ENCODE assay signal across 1 cellular context in the genomic region with DNA sequence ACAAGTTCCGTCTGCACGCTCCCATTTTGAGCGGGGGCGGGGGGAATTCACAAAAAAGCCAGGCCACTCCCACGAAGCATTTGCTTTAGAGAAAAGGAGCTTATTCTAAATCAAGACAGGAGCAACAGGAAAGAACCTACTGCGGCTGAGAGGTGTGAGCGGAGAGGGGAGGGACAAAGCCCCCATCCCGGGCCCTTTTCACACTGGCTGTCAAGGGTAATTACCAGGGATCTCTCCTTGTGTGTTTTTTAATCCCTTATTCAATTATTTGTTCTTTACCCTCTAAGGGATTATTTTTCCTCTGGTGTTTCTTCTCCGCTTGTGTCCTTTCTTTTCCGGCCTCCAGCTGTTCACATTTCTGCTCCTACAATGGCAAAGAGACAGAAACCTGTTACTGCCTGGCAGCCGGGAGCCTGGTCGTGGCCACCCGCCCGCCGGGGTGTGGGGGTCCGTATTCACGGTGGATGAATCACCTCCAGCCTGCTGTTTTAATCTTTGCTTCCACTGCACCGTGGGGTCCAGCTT.
TF ChIP-seq lines count a peak whose summit lies in the region.

No MANE protein-coding gene starts in this region.

TF ChIP-seq in WTC11, 78 proteins besides CTCF, POLR2A, EP300 and RAD21 (continued from another document):
- TF ChIP-seq, protein P1, sequence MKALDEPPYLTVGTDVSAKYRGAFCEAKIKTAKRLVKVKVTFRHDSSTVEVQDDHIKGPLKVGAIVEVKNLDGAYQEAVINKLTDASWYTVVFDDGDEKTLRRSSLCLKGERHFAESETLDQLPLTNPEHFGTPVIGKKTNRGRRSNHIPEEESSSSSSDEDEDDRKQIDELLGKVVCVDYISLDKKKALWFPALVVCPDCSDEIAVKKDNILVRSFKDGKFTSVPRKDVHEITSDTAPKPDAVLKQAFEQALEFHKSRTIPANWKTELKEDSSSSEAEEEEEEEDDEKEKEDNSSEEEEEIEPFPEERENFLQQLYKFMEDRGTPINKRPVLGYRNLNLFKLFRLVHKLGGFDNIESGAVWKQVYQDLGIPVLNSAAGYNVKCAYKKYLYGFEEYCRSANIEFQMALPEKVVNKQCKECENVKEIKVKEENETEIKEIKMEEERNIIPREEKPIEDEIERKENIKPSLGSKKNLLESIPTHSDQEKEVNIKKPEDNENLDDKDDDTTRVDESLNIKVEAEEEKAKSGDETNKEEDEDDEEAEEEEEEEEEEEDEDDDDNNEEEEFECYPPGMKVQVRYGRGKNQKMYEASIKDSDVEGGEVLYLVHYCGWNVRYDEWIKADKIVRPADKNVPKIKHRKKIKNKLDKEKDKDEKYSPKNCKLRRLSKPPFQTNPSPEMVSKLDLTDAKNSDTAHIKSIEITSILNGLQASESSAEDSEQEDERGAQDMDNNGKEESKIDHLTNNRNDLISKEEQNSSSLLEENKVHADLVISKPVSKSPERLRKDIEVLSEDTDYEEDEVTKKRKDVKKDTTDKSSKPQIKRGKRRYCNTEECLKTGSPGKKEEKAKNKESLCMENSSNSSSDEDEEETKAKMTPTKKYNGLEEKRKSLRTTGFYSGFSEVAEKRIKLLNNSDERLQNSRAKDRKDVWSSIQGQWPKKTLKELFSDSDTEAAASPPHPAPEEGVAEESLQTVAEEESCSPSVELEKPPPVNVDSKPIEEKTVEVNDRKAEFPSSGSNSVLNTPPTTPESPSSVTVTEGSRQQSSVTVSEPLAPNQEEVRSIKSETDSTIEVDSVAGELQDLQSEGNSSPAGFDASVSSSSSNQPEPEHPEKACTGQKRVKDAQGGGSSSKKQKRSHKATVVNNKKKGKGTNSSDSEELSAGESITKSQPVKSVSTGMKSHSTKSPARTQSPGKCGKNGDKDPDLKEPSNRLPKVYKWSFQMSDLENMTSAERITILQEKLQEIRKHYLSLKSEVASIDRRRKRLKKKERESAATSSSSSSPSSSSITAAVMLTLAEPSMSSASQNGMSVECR (CRISPR knock-in tag; IDR thresholded peaks at IDR 0.05; ENCODE audit: borderline replicate concordance), result no peak
- TF ChIP-seq, protein P2, sequence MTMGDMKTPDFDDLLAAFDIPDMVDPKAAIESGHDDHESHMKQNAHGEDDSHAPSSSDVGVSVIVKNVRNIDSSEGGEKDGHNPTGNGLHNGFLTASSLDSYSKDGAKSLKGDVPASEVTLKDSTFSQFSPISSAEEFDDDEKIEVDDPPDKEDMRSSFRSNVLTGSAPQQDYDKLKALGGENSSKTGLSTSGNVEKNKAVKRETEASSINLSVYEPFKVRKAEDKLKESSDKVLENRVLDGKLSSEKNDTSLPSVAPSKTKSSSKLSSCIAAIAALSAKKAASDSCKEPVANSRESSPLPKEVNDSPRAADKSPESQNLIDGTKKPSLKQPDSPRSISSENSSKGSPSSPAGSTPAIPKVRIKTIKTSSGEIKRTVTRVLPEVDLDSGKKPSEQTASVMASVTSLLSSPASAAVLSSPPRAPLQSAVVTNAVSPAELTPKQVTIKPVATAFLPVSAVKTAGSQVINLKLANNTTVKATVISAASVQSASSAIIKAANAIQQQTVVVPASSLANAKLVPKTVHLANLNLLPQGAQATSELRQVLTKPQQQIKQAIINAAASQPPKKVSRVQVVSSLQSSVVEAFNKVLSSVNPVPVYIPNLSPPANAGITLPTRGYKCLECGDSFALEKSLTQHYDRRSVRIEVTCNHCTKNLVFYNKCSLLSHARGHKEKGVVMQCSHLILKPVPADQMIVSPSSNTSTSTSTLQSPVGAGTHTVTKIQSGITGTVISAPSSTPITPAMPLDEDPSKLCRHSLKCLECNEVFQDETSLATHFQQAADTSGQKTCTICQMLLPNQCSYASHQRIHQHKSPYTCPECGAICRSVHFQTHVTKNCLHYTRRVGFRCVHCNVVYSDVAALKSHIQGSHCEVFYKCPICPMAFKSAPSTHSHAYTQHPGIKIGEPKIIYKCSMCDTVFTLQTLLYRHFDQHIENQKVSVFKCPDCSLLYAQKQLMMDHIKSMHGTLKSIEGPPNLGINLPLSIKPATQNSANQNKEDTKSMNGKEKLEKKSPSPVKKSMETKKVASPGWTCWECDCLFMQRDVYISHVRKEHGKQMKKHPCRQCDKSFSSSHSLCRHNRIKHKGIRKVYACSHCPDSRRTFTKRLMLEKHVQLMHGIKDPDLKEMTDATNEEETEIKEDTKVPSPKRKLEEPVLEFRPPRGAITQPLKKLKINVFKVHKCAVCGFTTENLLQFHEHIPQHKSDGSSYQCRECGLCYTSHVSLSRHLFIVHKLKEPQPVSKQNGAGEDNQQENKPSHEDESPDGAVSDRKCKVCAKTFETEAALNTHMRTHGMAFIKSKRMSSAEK (CRISPR knock-in tag; IDR thresholded peaks at IDR 0.05; ENCODE audit: borderline replicate concordance), result no peak
TF ChIP-seq in WTC11: peak in this region for 0.
